Comparison of ENCODE assay signal across 31 cellular contexts in the genomic region with DNA sequence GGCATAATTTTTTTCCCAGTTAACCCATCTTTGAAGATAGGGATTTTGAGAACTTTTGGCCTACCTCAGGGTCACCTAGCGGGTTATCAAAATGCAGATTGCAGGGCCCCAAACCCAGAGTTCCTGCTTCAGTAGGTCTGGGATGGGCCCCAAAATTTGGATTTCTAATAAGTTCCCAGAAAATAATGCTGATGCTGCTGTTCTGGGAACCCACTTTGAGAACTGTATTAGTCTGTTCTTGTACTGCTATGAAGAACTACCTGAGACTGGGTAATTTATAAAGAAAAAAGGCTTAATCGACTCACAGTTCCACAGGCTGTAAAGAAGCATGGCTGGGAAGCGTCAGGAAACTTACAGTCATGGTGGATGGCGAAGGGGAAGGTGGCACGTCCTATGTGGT.
"Had no signal": no experiment of that assay in that cellular context is flagged by ENCODE, and none has a peak within 500 bp of the region (broad histone marks: within the 10 kb centered on the region; RNA-seq: fewer than 3 reads in every experiment).

No MANE protein-coding gene starts in this region.

- H3K9ac ChIP-seq: SK-N-SH had no signal

- ATAC-seq: activated CD8-positive, alpha-beta T cell treated with anti-CD3 and anti-CD28 coated beads for 36 hours; activated T-cell treated with anti-CD3 and anti-CD28 coated beads, Interleukin-2, amount 50 U/mL, for 72 hours; activated T-helper 17 cell treated with anti-CD3 and anti-CD28 coated beads, Interleukin-2, amount 50 U/mL, for 72 hours; Panc1 had no signal

- H3K27me3 ChIP-seq: brain microvascular endothelial cell, MG63, SJSA1 had no signal

- H3K27ac ChIP-seq: brain microvascular endothelial cell, SJSA1 had no signal

- H3K4me1 ChIP-seq: SJSA1 had no signal

- H3K9me3 ChIP-seq: MG63, SJSA1, SK-N-SH had no signal

- H3K4me3 Mint-ChIP-seq: activated CD4-positive, alpha-beta T cell treated with anti-CD3 and anti-CD28 coated beads, Interleukin-2, amount 10 ng/mL, durations not matched to agents 24 days and 14 days; activated CD8-positive, alpha-beta T cell treated with anti-CD3 and anti-CD28 coated beads for 36 hours; activated naive CD8-positive, alpha-beta T cell treated with anti-CD3 and anti-CD28 coated beads for 36 hours; activated T-cell treated with anti-CD3 and anti-CD28 coated beads, Interleukin-2, amount 50 U/mL, for 72 hours; activated T-helper 17 cell treated with anti-CD3 and anti-CD28 coated beads, Interleukin-2, amount 50 U/mL, for 72 hours; T-helper 1 cell treated with Interleukin-12 subunit alpha and Interleukin-12 subunit beta and Interleukin-4 antibody, amounts not matched to agents 30 μg/mL and 1 μg/mL, for 36 hours; T-helper 2 cell treated with Interferon-gamma antibody and Interleukin-4, amounts not matched to agents 5 μg/mL and 100 μg/mL, for 36 hours had no signal

- DNase-seq: activated CD4-positive, alpha-beta T cell treated with anti-CD3 and anti-CD28 coated beads, Interleukin-2, amount 10 ng/mL, durations not matched to agents 24 days and 14 days; activated CD4-positive, alpha-beta T cell treated with anti-CD3 and anti-CD28 coated beads, Interleukin-2, amount 50 U/mL, for 4 hours; activated CD8-positive, alpha-beta T cell treated with anti-CD3 and anti-CD28 coated beads for 36 hours; activated effector memory CD4-positive, alpha-beta T cell treated with anti-CD3 and anti-CD28 coated beads, Interleukin-2, amount 50 U/mL, for 16 hours; activated naive CD4-positive, alpha-beta T cell; activated naive CD4-positive, alpha-beta T cell treated with anti-CD3 and anti-CD28 coated beads, Interleukin-2, amount 50 U/mL, for 16 hours; activated naive CD8-positive, alpha-beta T cell treated with anti-CD3 and anti-CD28 coated beads for 36 hours; activated T-cell treated with anti-CD3 and anti-CD28 coated beads, Interleukin-2, amount 50 U/mL, for 1 hour; activated T-cell treated with anti-CD3 and anti-CD28 coated beads, Interleukin-2, amount 50 U/mL, for 72 hours; amniotic stem cell; aorta; brain microvascular endothelial cell; Karpas-422; MG63; NCI-H1048; NCI-H1105 treated with DMSO at 0.1 percent for 48 hours; NCI-H1436; NCI-H1694; NCI-H1930; NCI-H2081 treated with DMSO at 0.1 percent for 48 hours; NCI-H226; NCI-H446 treated with DMSO at 0.1 percent for 48 hours; NCI-H524; NCI-H69; SHP77 treated with DMSO at 0.1 percent for 48 hours; SK-N-SH had no signal

- H3K4me3 ChIP-seq: MG63, SJSA1 had no signal

- H3K4me2 ChIP-seq: SK-N-SH had no signal

- H3K27me3 Mint-ChIP-seq: activated CD4-positive, alpha-beta T cell treated with anti-CD3 and anti-CD28 coated beads, Interleukin-2, amount 10 ng/mL, durations not matched to agents 24 days and 14 days; activated CD8-positive, alpha-beta T cell treated with anti-CD3 and anti-CD28 coated beads for 36 hours; activated naive CD8-positive, alpha-beta T cell treated with anti-CD3 and anti-CD28 coated beads for 36 hours; activated T-helper 17 cell treated with anti-CD3 and anti-CD28 coated beads, Interleukin-2, amount 50 U/mL, for 72 hours had no signal

- H3K36me3 ChIP-seq: brain microvascular endothelial cell, SJSA1 had no signal

- H3K4me1 Mint-ChIP-seq: activated T-helper 17 cell treated with anti-CD3 and anti-CD28 coated beads, Interleukin-2, amount 50 U/mL, for 72 hours had no signal

- H3K27ac Mint-ChIP-seq: activated CD4-positive, alpha-beta T cell treated with anti-CD3 and anti-CD28 coated beads, Interleukin-2, amount 10 ng/mL, durations not matched to agents 24 days and 14 days; activated CD8-positive, alpha-beta T cell treated with anti-CD3 and anti-CD28 coated beads for 36 hours; activated naive CD8-positive, alpha-beta T cell treated with anti-CD3 and anti-CD28 coated beads for 36 hours; activated T-cell treated with anti-CD3 and anti-CD28 coated beads, Interleukin-2, amount 50 U/mL, for 72 hours; activated T-helper 17 cell treated with anti-CD3 and anti-CD28 coated beads, Interleukin-2, amount 50 U/mL, for 72 hours; T-helper 1 cell treated with Interleukin-12 subunit alpha and Interleukin-12 subunit beta and Interleukin-4 antibody, amounts not matched to agents 30 μg/mL and 1 μg/mL, for 36 hours; T-helper 2 cell treated with Interferon-gamma antibody and Interleukin-4, amounts not matched to agents 5 μg/mL and 100 μg/mL, for 36 hours had no signal

- H3K9me3 Mint-ChIP-seq: activated CD4-positive, alpha-beta T cell treated with anti-CD3 and anti-CD28 coated beads, Interleukin-2, amount 10 ng/mL, durations not matched to agents 24 days and 14 days; activated CD8-positive, alpha-beta T cell treated with anti-CD3 and anti-CD28 coated beads for 36 hours; activated T-cell treated with anti-CD3 and anti-CD28 coated beads, Interleukin-2, amount 50 U/mL, for 72 hours; activated T-helper 17 cell treated with anti-CD3 and anti-CD28 coated beads, Interleukin-2, amount 50 U/mL, for 72 hours; T-helper 1 cell treated with Interleukin-12 subunit alpha and Interleukin-12 subunit beta and Interleukin-4 antibody, amounts not matched to agents 30 μg/mL and 1 μg/mL, for 36 hours; T-helper 2 cell treated with Interferon-gamma antibody and Interleukin-4, amounts not matched to agents 5 μg/mL and 100 μg/mL, for 36 hours had no signal
